Comparison of ENCODE assay signal across 18 cellular contexts in genomic region chr2:71212336-71212735, GRCh38.
"Had no signal": no experiment of that assay in that cellular context is flagged by ENCODE, and none has a peak within 500 bp of the region (broad histone marks: within the 10 kb centered on the region; RNA-seq: fewer than 3 reads in every experiment).

No MANE protein-coding gene starts in this region.

- H3K36me3 ChIP-seq: neutrophil, right atrium auricular region, sigmoid colon, stomach had no signal

- H3K9me3 Mint-ChIP-seq: nephron progenitor cell had no signal

- H3K4me3 Mint-ChIP-seq: naive thymus-derived CD4-positive, alpha-beta T cell; nephron progenitor cell had no signal

- H3K27ac ChIP-seq: dorsolateral prefrontal cortex, hepatocyte, neutrophil, right atrium auricular region, sigmoid colon, skin epidermis, stomach had no signal

- H3K27me3 ChIP-seq: dorsolateral prefrontal cortex, hepatocyte, neutrophil, right atrium auricular region, sigmoid colon, stomach had no signal

- H3K4me1 Mint-ChIP-seq: nephron progenitor cell had no signal

- H3K4me1 ChIP-seq: right atrium auricular region, sigmoid colon had no signal

- DNase-seq: cortex of kidney; dorsolateral prefrontal cortex; effector CD8-positive, alpha-beta T cell; foreskin fibroblast; head of caudate nucleus; left colon; left ventricle myocardium superior; naive thymus-derived CD4-positive, alpha-beta T cell; nephron progenitor cell; sigmoid colon; stimulated activated naive CD4-positive, alpha-beta T cell; stomach; substantia nigra had no signal

- H3K4me2 ChIP-seq: hepatocyte had no signal

- ATAC-seq: esophagus mucosa; left colon; left ventricle myocardium superior; naive thymus-derived CD4-positive, alpha-beta T cell had no signal

- H2AFZ ChIP-seq: hepatocyte had no signal

- H3K9me3 ChIP-seq: neutrophil, right atrium auricular region, sigmoid colon, stomach had no signal

- H3K27ac Mint-ChIP-seq: naive thymus-derived CD4-positive, alpha-beta T cell; nephron progenitor cell had no signal

- H3K79me2 ChIP-seq: hepatocyte had no signal

- H3K4me3 ChIP-seq: dorsolateral prefrontal cortex, hepatocyte, right atrium auricular region, sigmoid colon, skin epidermis, stomach had no signal
